Comparison of ENCODE assay signal across 18 cellular contexts in the genomic region with DNA sequence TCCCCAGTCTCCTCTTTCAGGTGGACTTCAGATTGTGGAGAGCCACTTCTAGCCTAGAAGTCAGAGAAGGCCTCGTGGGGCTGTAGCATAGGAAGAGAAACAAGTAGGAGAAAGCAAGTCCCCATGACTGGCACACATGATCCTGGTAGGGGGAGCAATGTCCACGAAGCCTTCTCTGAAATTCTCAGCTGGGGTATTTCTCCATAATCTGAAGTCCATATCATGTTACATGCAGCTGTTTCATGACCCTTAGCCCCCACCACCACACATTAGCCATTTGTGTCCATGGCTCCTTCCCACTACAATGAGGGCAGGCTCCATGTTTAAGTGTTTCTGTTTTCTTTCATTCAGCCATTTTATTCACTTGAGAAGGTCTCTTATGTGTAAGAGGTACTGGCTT. TPM values are rescaled to one million over a fixed set of nuclear protein-coding genes. Genes with fewer than 3 reads are reported as not detected.
DNase-seq lines count a peak whose midpoint lies in the region; FAIRE-seq and TF ChIP-seq lines count a peak whose summit lies in the region.
"Had no signal": no experiment of that assay in that cellular context is flagged by ENCODE, and none has a peak within 500 bp of the region (broad histone marks: within the 10 kb centered on the region; RNA-seq: fewer than 3 reads in every experiment).

No MANE protein-coding gene starts in this region.

- H2BK15ac ChIP-seq in mesenchymal stem cell (ENCODE audit: low read depth, poor library complexity, severe bottlenecking), result no peak overlapping the region

- H3K9ac ChIP-seq in mesenchymal stem cell (ENCODE audit: low read length), result no peak overlapping the region

- H3K9me3 ChIP-seq in mesenchymal stem cell (ENCODE audit: control insufficient read depth, low read length), result no peaks in the 10 kb centered on the region
- H3K9me3 ChIP-seq: BE2C had no signal

- H3K4me2 ChIP-seq in mesenchymal stem cell (ENCODE audit: low read length, poor library complexity, severe bottlenecking), result no peak overlapping the region

- H3K4me1 Mint-ChIP-seq in osteocyte (ENCODE audit: unreplicated experiment), result peaks cover 33% of the 10 kb centered on the region
- H3K4me1 Mint-ChIP-seq: T-cell had no signal

- H2AFZ ChIP-seq in mesenchymal stem cell (ENCODE audit: low read depth, low read length), result no peak overlapping the region

- no peak overlapping the region for H3K4me3 Mint-ChIP-seq in osteocyte (ENCODE audit: unreplicated experiment)
- H3K4me3 Mint-ChIP-seq: T-cell had no signal

- no peak overlapping the region for H2BK5ac ChIP-seq in mesenchymal stem cell (ENCODE audit: low read depth, low read length, poor library complexity, severe bottlenecking)

- peak overlapping the region; percentile 18 to 65 for H2BK12ac ChIP-seq in mesenchymal stem cell (ENCODE audit: low read length in 2 of 2)

- DNase-seq in HuH-7 (ENCODE audit: low spot score), result peak; percentile 23
- DNase-seq in NCI-H69 (lab: John Stamatoyannopoulos, UW), result peak; percentile 39
- DNase-seq in mesenchymal stem cell, result no peak
- no peak for DNase-seq in osteocyte (ENCODE audit: extremely low spot score, unreplicated experiment)
- no peak for DNase-seq in GM12891 (ENCODE audit: insufficient read length, low spot score)
- no peak for DNase-seq in COLO829 (ENCODE audit: low spot score)
- DNase-seq in OCI-M1 (lab: John Stamatoyannopoulos, UW), result no peak
- DNase-seq: BE2C, DMS79, KG1, NCI-H1092 treated with DMSO at 0.1 percent for 48 hours, NCI-H1436 treated with DMSO at 0.1 percent for 48 hours, NCI-H2029 treated with DMSO at 0.1 percent for 48 hours, NCI-H446, NCI-H526 treated with DMSO at 0.1 percent for 48 hours, SIG-M5, T-cell had no signal

- no peak overlapping the region for H3K23ac ChIP-seq in mesenchymal stem cell (ENCODE audit: low read length in 2 of 2)

- TF ChIP-seq POLR2A in GM12891 (IDR thresholded peaks at IDR 0.05; ENCODE audit: low read depth, low read length), result no peak

- no peaks in the 10 kb centered on the region for H3K27me3 Mint-ChIP-seq in osteocyte (ENCODE audit: unreplicated experiment)

- no peak overlapping the region for H3K27ac ChIP-seq in mesenchymal stem cell (ENCODE audit: low read length, poor library complexity, severe bottlenecking)

- no peak for TF ChIP-seq CTCF in osteocyte (IDR thresholded peaks at IDR 0.05)

- H4K91ac ChIP-seq in mesenchymal stem cell (ENCODE audit: low read length), result no peak overlapping the region

- H3K27me3 ChIP-seq in mesenchymal stem cell (ENCODE audit: control insufficient read depth in 1 of 2, insufficient read depth in 1 of 2, low read length in 2 of 2), result no peaks in the 10 kb centered on the region
- H3K27me3 ChIP-seq: BE2C had no signal

- peak overlapping the region; percentile 55 for H2BK120ac ChIP-seq in mesenchymal stem cell (ENCODE audit: low read depth, low read length)

- no peak overlapping the region for H3K18ac ChIP-seq in mesenchymal stem cell (ENCODE audit: low read depth in 1 of 2, low read length in 2 of 2)

- no peaks in the 10 kb centered on the region for H3K4me1 ChIP-seq in mesenchymal stem cell (ENCODE audit: control insufficient read depth, insufficient read depth, low read depth, low read length)
- H3K4me1 ChIP-seq: BE2C had no signal

- H3K36me3 Mint-ChIP-seq in osteocyte (ENCODE audit: unreplicated experiment), result no peaks in the 10 kb centered on the region
- H3K36me3 Mint-ChIP-seq: T-cell had no signal

- no peaks in the 10 kb centered on the region for H3K79me1 ChIP-seq in mesenchymal stem cell (replicated peaks; ENCODE audit: low read length, poor library complexity, severe bottlenecking)

- H2AK5ac ChIP-seq in mesenchymal stem cell (ENCODE audit: low read length, severe bottlenecking), result no peak overlapping the region

- no peak overlapping the region for H4K8ac ChIP-seq in mesenchymal stem cell (ENCODE audit: low read length)

- H3K36me3 ChIP-seq in mesenchymal stem cell (ENCODE audit: control insufficient read depth in 1 of 2, insufficient read depth in 2 of 2, low read depth in 1 of 2, low read length in 2 of 2), result no peaks in the 10 kb centered on the region
- H3K36me3 ChIP-seq: BE2C had no signal

- no peak for FAIRE-seq in GM12891 (lab: Jason Lieb, UNC)
- FAIRE-seq: H54 had no signal

- no peaks in the 10 kb centered on the region for H3K9me3 Mint-ChIP-seq in osteocyte (ENCODE audit: unreplicated experiment)
- H3K9me3 Mint-ChIP-seq: T-cell had no signal

- H3K14ac ChIP-seq in mesenchymal stem cell (ENCODE audit: low read length in 2 of 2), result no peak overlapping the region

- peak overlapping the region; percentile 6 to 43 for H3K4ac ChIP-seq in mesenchymal stem cell (ENCODE audit: low read depth in 1 of 2, low read length in 2 of 2)

- WGBS in mesenchymal stem cell, result 95% methylated on average over 2 of the region's 2 CpGs

- peak overlapping the region; percentile 65 for H3K27ac Mint-ChIP-seq in osteocyte (ENCODE audit: unreplicated experiment)
- H3K27ac Mint-ChIP-seq: T-cell had no signal

- H3K4me3 ChIP-seq in mesenchymal stem cell (ENCODE audit: insufficient read depth in 1 of 2, low read depth in 1 of 2, low read length in 2 of 2), result no peak overlapping the region

TF ChIP-seq in GM12891, 5 proteins besides CTCF, POLR2A, EP300 and RAD21:
- TF ChIP-seq SPI1 (IDR thresholded peaks at IDR 0.05; ENCODE audit: low read depth, low read length) (no peak), POU2F2 (IDR thresholded peaks at IDR 0.05; ENCODE audit: low read depth, low read length) (no peak), POLR2AphosphoS5 (IDR thresholded peaks at IDR 0.05; ENCODE audit: low read depth, low read length) (no peak), TAF1 (IDR thresholded peaks at IDR 0.05; ENCODE audit: low read depth, low read length) (no peak), PAX5 (IDR thresholded peaks at IDR 0.05; ENCODE audit: insufficient read depth, low read length, severe bottlenecking) (no peak)

RNA-seq across cellular contexts. Expression of a gene that starts 43.2 kb away (rescaled TPM):
- polyA plus RNA-seq in mesenchymal stem cell (2013, experiment 1 of 2), result 0.25 TPM
- 0.18 TPM for polyA plus RNA-seq in mesenchymal stem cell (2013, experiment 2 of 2)
- total RNA-seq in osteocyte, result 0.75 and 1.1 TPM in 2 replicates
- 0.06 TPM for polyA plus RNA-seq in GM12891 (2012; ENCODE audit: low read depth, missing spikeins)

Comparison
In these comparisons a context has a peak if more than half of its experiments do, and no peak if none do; other contexts are left out.
1. DNase-seq: peak in HuH-7 (single experiment) and NCI-H69 (single experiment); none in mesenchymal stem cell (single experiment), osteocyte (single experiment), GM12891 (single experiment), COLO829 (single experiment) and OCI-M1 (single experiment).